In the genomic region with DNA sequence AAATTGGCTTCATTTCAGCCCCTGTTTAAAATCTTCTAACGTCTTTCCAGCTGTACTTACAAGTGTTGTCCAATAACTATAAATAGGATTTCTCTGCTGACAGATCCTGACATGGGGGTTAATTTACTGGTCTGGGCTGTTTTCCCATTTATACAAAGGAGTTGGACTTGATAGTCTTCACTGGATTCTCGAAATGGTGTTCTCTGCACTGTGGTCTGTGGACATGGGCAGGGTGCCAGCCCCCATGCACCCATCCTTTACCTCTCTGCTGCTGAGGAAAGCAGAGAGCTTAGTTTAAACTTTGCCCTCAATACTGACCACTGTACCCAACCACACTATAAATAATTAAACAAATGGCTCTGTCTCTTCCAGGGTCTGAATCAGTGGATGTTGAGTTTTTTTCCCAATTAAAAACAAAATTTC, we compare ENCODE assay signal across 8 cellular contexts. TPM values are rescaled to one million over a fixed set of nuclear protein-coding genes. Genes with fewer than 3 reads are reported as not detected.
A peak's percentile ranks its signal among the peaks of the same experiment; 100 is the strongest.
DNase-seq lines count a peak whose midpoint lies in the region; ATAC-seq and TF ChIP-seq lines count a peak whose summit lies in the region.
"Had no signal": no experiment of that assay in that cellular context is flagged by ENCODE, and none has a peak within 500 bp of the region (broad histone marks: within the 10 kb centered on the region; RNA-seq: fewer than 3 reads in every experiment).

No MANE protein-coding gene starts in this region.

- peak overlapping the region in 1 of 2 donors; percentile 85 for H3K9ac ChIP-seq in liver (ENCODE audit: low read depth in 1 of 2, low read length in 2 of 2)

- no peaks in the 10 kb centered on the region for H3K36me3 ChIP-seq in liver (ENCODE audit: control insufficient read depth in 4 of 4, insufficient read depth in 3 of 4, low read depth in 1 of 4, low read length in 3 of 4)

- WGBS in liver = 8% methylated on average over 2 of the region's 2 CpGs

- H3K27me3 ChIP-seq in liver (ENCODE audit: control insufficient read depth in 4 of 4, insufficient read depth in 4 of 4, low read length in 3 of 4) = no peaks in the 10 kb centered on the region

- DNase-seq in activated CD4-positive, alpha-beta T cell treated with anti-CD3 and anti-CD28 coated beads for 48 hours = no peak
- DNase-seq in hepatic stellate cell (ENCODE audit: low spot score) = no peak
- DNase-seq: SIG-M5 had no signal

- H3K4me3 ChIP-seq in liver (ENCODE audit: low read depth in 1 of 3, low read length in 3 of 3) = peak overlapping the region in 1 of 3 donors; percentile 1

- H3K4me1 ChIP-seq in liver (ENCODE audit: control insufficient read depth in 4 of 4, insufficient read depth in 4 of 4, low read length in 3 of 4) = peaks cover 12 to 67% (median 42%) of the 10 kb centered on the region in 4 donors

- peak; percentile 30; the same call in 1 of the 3 replicates for ATAC-seq in SK-N-SH treated with all-trans-retinoic acid at 6 μM for 48 hours
- no peak for ATAC-seq in HG03460 (IDR thresholded peaks at IDR 0.05; ENCODE audit: unreplicated experiment)

- TF ChIP-seq RAD21 in liver (IDR thresholded peaks at IDR 0.05) = peak; percentile 38 to 45

- TF ChIP-seq CTCF in C4-2B (conservative IDR thresholded peaks at IDR 0.05) = no peak
- TF ChIP-seq CTCF in liver (IDR thresholded peaks at IDR 0.05; ENCODE audit: low read depth, low read length, missing input control) = no peak

- H3K27ac ChIP-seq in C4-2B = peak overlapping the region; percentile 56
- peak overlapping the region; percentile 69 to 85 for H3K27ac ChIP-seq in liver (ENCODE audit: low read depth in 1 of 2, low read length in 2 of 2)

- no peaks in the 10 kb centered on the region for H3K9me3 ChIP-seq in liver (ENCODE audit: control insufficient read depth in 4 of 4, low read length in 3 of 4)

TF ChIP-seq in SK-N-SH treated with all-trans-retinoic acid at 6 μM for 48 hours, 23 proteins besides CTCF, POLR2A, EP300 and RAD21:
- TF ChIP-seq ZNF565 (CRISPR knock-in tag; conservative IDR thresholded peaks at IDR 0.05; ENCODE audit: low read depth) (no peak), SNAI2 (CRISPR knock-in tag; IDR thresholded peaks at IDR 0.05) (no peak), ISL1 (CRISPR knock-in tag; IDR thresholded peaks at IDR 0.05) (no peak), BACH2 (CRISPR knock-in tag; IDR thresholded peaks at IDR 0.05; ENCODE audit: borderline replicate concordance) (no peak), ZFP30 (CRISPR knock-in tag; IDR thresholded peaks at IDR 0.05) (no peak), ZFP3 (CRISPR knock-in tag; IDR thresholded peaks at IDR 0.05) (no peak), PPARA (CRISPR knock-in tag; IDR thresholded peaks at IDR 0.05; ENCODE audit: borderline replicate concordance) (no peak), GLIS3 (CRISPR knock-in tag; IDR thresholded peaks at IDR 0.05) (no peak), OSR1 (CRISPR knock-in tag; IDR thresholded peaks at IDR 0.05) (no peak), TCF4 (CRISPR knock-in tag; IDR thresholded peaks at IDR 0.05; ENCODE audit: borderline replicate concordance) (no peak), TOX (CRISPR knock-in tag; IDR thresholded peaks at IDR 0.05; ENCODE audit: borderline replicate concordance) (no peak), ZC3H10 (CRISPR knock-in tag; IDR thresholded peaks at IDR 0.05) (no peak), CSDC2 (CRISPR knock-in tag; IDR thresholded peaks at IDR 0.05) (no peak), ZNF8 (CRISPR knock-in tag; IDR thresholded peaks at IDR 0.05) (no peak)
- TF ChIP-seq, protein P1, sequence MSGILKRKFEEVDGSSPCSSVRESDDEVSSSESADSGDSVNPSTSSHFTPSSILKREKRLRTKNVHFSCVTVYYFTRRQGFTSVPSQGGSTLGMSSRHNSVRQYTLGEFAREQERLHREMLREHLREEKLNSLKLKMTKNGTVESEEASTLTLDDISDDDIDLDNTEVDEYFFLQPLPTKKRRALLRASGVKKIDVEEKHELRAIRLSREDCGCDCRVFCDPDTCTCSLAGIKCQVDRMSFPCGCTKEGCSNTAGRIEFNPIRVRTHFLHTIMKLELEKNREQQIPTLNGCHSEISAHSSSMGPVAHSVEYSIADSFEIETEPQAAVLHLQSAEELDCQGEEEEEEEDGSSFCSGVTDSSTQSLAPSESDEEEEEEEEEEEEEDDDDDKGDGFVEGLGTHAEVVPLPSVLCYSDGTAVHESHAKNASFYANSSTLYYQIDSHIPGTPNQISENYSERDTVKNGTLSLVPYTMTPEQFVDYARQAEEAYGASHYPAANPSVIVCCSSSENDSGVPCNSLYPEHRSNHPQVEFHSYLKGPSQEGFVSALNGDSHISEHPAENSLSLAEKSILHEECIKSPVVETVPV (CRISPR knock-in tag; IDR thresholded peaks at IDR 0.05) = no peak
- TF ChIP-seq, protein P2, sequence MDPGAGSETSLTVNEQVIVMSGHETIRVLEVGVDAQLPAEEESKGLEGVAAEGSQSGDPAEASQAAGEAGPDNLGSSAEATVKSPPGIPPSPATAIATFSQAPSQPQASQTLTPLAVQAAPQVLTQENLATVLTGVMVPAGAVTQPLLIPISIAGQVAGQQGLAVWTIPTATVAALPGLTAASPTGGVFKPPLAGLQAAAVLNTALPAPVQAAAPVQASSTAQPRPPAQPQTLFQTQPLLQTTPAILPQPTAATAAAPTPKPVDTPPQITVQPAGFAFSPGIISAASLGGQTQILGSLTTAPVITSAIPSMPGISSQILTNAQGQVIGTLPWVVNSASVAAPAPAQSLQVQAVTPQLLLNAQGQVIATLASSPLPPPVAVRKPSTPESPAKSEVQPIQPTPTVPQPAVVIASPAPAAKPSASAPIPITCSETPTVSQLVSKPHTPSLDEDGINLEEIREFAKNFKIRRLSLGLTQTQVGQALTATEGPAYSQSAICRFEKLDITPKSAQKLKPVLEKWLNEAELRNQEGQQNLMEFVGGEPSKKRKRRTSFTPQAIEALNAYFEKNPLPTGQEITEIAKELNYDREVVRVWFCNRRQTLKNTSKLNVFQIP (CRISPR knock-in tag; IDR thresholded peaks at IDR 0.05; ENCODE audit: borderline replicate concordance, low read depth) = no peak

TF ChIP-seq in liver, 16 proteins besides CTCF, POLR2A, EP300 and RAD21 (continues in another document):
- peak; percentile 90 for TF ChIP-seq SP1 (IDR thresholded peaks at IDR 0.05)
- TF ChIP-seq RXRA (IDR thresholded peaks at IDR 0.05) = peak; percentile 77 to 94
- TF ChIP-seq, protein P3, sequence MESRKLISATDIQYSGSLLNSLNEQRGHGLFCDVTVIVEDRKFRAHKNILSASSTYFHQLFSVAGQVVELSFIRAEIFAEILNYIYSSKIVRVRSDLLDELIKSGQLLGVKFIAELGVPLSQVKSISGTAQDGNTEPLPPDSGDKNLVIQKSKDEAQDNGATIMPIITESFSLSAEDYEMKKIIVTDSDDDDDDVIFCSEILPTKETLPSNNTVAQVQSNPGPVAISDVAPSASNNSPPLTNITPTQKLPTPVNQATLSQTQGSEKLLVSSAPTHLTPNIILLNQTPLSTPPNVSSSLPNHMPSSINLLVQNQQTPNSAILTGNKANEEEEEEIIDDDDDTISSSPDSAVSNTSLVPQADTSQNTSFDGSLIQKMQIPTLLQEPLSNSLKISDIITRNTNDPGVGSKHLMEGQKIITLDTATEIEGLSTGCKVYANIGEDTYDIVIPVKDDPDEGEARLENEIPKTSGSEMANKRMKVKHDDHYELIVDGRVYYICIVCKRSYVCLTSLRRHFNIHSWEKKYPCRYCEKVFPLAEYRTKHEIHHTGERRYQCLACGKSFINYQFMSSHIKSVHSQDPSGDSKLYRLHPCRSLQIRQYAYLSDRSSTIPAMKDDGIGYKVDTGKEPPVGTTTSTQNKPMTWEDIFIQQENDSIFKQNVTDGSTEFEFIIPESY (IDR thresholded peaks at IDR 0.05) = peak; percentile 75
- TF ChIP-seq, protein P4, sequence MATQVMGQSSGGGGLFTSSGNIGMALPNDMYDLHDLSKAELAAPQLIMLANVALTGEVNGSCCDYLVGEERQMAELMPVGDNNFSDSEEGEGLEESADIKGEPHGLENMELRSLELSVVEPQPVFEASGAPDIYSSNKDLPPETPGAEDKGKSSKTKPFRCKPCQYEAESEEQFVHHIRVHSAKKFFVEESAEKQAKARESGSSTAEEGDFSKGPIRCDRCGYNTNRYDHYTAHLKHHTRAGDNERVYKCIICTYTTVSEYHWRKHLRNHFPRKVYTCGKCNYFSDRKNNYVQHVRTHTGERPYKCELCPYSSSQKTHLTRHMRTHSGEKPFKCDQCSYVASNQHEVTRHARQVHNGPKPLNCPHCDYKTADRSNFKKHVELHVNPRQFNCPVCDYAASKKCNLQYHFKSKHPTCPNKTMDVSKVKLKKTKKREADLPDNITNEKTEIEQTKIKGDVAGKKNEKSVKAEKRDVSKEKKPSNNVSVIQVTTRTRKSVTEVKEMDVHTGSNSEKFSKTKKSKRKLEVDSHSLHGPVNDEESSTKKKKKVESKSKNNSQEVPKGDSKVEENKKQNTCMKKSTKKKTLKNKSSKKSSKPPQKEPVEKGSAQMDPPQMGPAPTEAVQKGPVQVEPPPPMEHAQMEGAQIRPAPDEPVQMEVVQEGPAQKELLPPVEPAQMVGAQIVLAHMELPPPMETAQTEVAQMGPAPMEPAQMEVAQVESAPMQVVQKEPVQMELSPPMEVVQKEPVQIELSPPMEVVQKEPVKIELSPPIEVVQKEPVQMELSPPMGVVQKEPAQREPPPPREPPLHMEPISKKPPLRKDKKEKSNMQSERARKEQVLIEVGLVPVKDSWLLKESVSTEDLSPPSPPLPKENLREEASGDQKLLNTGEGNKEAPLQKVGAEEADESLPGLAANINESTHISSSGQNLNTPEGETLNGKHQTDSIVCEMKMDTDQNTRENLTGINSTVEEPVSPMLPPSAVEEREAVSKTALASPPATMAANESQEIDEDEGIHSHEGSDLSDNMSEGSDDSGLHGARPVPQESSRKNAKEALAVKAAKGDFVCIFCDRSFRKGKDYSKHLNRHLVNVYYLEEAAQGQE (IDR thresholded peaks at IDR 0.05) = no peak
- TF ChIP-seq FOXA1 (IDR thresholded peaks at IDR 0.05) = peak; percentile 78
- peak; percentile 80 for TF ChIP-seq YY1 (IDR thresholded peaks at IDR 0.05)
- TF ChIP-seq, protein P5, sequence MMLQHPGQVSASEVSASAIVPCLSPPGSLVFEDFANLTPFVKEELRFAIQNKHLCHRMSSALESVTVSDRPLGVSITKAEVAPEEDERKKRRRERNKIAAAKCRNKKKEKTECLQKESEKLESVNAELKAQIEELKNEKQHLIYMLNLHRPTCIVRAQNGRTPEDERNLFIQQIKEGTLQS (IDR thresholded peaks at IDR 0.05) = no peak
- TF ChIP-seq, protein P6, sequence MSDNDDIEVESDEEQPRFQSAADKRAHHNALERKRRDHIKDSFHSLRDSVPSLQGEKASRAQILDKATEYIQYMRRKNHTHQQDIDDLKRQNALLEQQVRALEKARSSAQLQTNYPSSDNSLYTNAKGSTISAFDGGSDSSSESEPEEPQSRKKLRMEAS (IDR thresholded peaks at IDR 0.05) = peak; percentile 64
- TF ChIP-seq HNF4G (IDR thresholded peaks at IDR 0.05) = peak; percentile 51
- TF ChIP-seq EGR1 (IDR thresholded peaks at IDR 0.05; ENCODE audit: low read depth in 2 of 2) = peak in 1 of 2 donors; percentile 45

RNA-seq across cellular contexts. Expression of a gene that starts 5.2 kb away (rescaled TPM):
- 100 to 1,000 TPM in 1 of 2 donors, 10 to 100 TPM in 1; 36.5 to 155 TPM for total RNA-seq in liver
- 100 to 1,000 TPM in 1 of 2 donors, 10 to 100 TPM in 1; 23.9 to 176 TPM for polyA plus RNA-seq in liver
- total RNA-seq: urinary bladder had no signal

RNA-seq across cellular contexts. Expression of a gene that starts 9.6 kb away (rescaled TPM):
- 10 to 100 TPM; 19.9 to 29.6 TPM for total RNA-seq in liver
- 10 to 100 TPM; 28.0 to 28.2 TPM for polyA plus RNA-seq in liver

RNA-seq across cellular contexts. Expression of a gene that starts 46.3 kb away (rescaled TPM):
- 10 to 100 TPM; 13.0 to 18.3 TPM for total RNA-seq in liver
- polyA plus RNA-seq in liver = 10 to 100 TPM in 1 of 2 donors, 1 to 10 TPM in 1; 8.6 to 37.4 TPM

RNA-seq across cellular contexts. Expression of a gene that starts 46.9 kb away (rescaled TPM):
- total RNA-seq in liver = 10 to 100 TPM in 1 of 2 donors, 1 to 10 TPM in 1; 9.8 to 10.4 TPM
- 10 to 100 TPM; 11.4 to 14.8 TPM for polyA plus RNA-seq in liver
